Comparison of ENCODE assay signal across 15 cellular contexts in genomic region chr5:102811962-102812361, GRCh38. TPM values are rescaled to one million over a fixed set of nuclear protein-coding genes. Genes with fewer than 3 reads are reported as not detected.
DNase-seq lines count a peak whose midpoint lies in the region; ATAC-seq, FAIRE-seq and TF ChIP-seq lines count a peak whose summit lies in the region.
"Had no signal": no experiment of that assay in that cellular context is flagged by ENCODE, and none has a peak within 500 bp of the region (broad histone marks: within the 10 kb centered on the region; RNA-seq: fewer than 3 reads in every experiment).

No MANE protein-coding gene starts in this region.

- CTCF ChIA-PET in GM12878 (lab: Yijun Ruan, JAX): interaction anchor here (1.2 to 1.3 kb wide), 2 partner anchors 8 to 14 kb away, joined by 3 to 4 read pairs; no protein-coding TSS in a partner anchor

- H3K4me1 ChIP-seq in GM12878 (ENCODE audit: control insufficient read depth, insufficient read depth, low read length) (peaks cover 6% of the 10 kb centered on the region; the same call in 1 of the 2 replicates), aorta (ENCODE audit: control insufficient read depth in 1 of 2, insufficient read depth in 2 of 2, low read length in 2 of 2) (peaks cover 5 to 8% of the 10 kb centered on the region in 2 donors)

- SMC1A ChIA-PET in GM12878 (lab: Charles Lee; ENCODE audit: uncharacterized antibody, unreplicated experiment): interaction anchor here (0.7 kb wide), 1 partner anchor 107 kb away, joined by 4 read pairs; no protein-coding TSS in a partner anchor

- POLR2A ChIA-PET in GM12878 (lab: Charles Lee): no interaction called here

- no peaks in the 10 kb centered on the region for H4K20me1 ChIP-seq in GM12878 (ENCODE audit: control insufficient read depth, insufficient read depth)

- TF ChIP-seq EP300 in GM12878 (IDR thresholded peaks at IDR 0.05; ENCODE audit: borderline replicate concordance in 1 of 2, control insufficient read depth in 1 of 2, low read depth in 2 of 2, low read length in 2 of 2): no peak

- no peak overlapping the region for H3K4me3 Mint-ChIP-seq in stimulated activated naive B cell treated with anti-CD40 and anti-IgM and Interleukin-4, amounts not matched to agents 10 μg/mL and 1 μg/mL and 100 μg/mL, for 72 hours

- in situ Hi-C loops in GM12878 (cut with MboI): no loop called here

- no peaks in the 10 kb centered on the region for H3K27me3 ChIP-seq in GM12878 (replicated peaks in 1 of 2; ENCODE audit: control insufficient read depth in 2 of 2, insufficient read depth in 2 of 2, low read length in 1 of 2)
- no peaks in the 10 kb centered on the region for H3K27me3 ChIP-seq in aorta (ENCODE audit: control insufficient read depth in 1 of 2, insufficient read depth in 2 of 2, low read length in 1 of 2)
- H3K27me3 ChIP-seq: Peyer's patch, transverse colon had no signal

- H3K27ac Mint-ChIP-seq in stimulated activated naive B cell treated with anti-CD40 and anti-IgM and Interleukin-4, amounts not matched to agents 10 μg/mL and 1 μg/mL and 100 μg/mL, for 72 hours: no peak overlapping the region

- H3K36me3 Mint-ChIP-seq in stimulated activated naive B cell treated with anti-CD40 and anti-IgM and Interleukin-4, amounts not matched to agents 10 μg/mL and 1 μg/mL and 100 μg/mL, for 72 hours: no peaks in the 10 kb centered on the region

- H3K36me3 ChIP-seq in GM12878 (ENCODE audit: control insufficient read depth in 2 of 2, insufficient read depth in 2 of 2, low read length in 1 of 2): no peaks in the 10 kb centered on the region; a peak in 1 of 4 replicates
- no peaks in the 10 kb centered on the region for H3K36me3 ChIP-seq in aorta (ENCODE audit: control insufficient read depth in 1 of 2, insufficient read depth in 2 of 2, low read length in 1 of 2)
- H3K36me3 ChIP-seq: lower lobe of right lung, Peyer's patch, transverse colon had no signal

- DNase-seq in NCI-H510A treated with DMSO at 0.1 percent for 48 hours (lab: John Stamatoyannopoulos, UW): peak; percentile 28
- no peak for DNase-seq in NCI-H510A (lab: John Stamatoyannopoulos, UW)
- peak; percentile 44 for DNase-seq in NCI-H1694 treated with DMSO at 0.1 percent for 48 hours (lab: John Stamatoyannopoulos, UW)
- DNase-seq in GM12878 (ENCODE audit: low read depth, low spot score): no peak
- DNase-seq in stimulated activated naive B cell treated with anti-CD40 and anti-IgM and Interleukin-4, amounts not matched to agents 10 μg/mL and 1 μg/mL and 100 μg/mL, for 72 hours: no peak
- DNase-seq in KG1 (lab: John Stamatoyannopoulos, UW): no peak
- DNase-seq in aorta: no peak
- DNase-seq: 8988T; activated CD8-positive, alpha-beta memory T cell treated with anti-CD3 and anti-CD28 coated beads, Interleukin-2, amount 50 U/mL, for 4 hours; effector CD8-positive, alpha-beta T cell; lower lobe of right lung; Peyer's patch; stimulated activated CD4-positive, alpha-beta T cell treated with anti-CD3 and anti-CD28 coated beads, Interleukin-15, amount 100 ng/mL, for 24 hours; transverse colon had no signal

- no peaks in the 10 kb centered on the region for H3K27me3 Mint-ChIP-seq in stimulated activated naive B cell treated with anti-CD40 and anti-IgM and Interleukin-4, amounts not matched to agents 10 μg/mL and 1 μg/mL and 100 μg/mL, for 72 hours

- no peak for TF ChIP-seq RAD21 in GM12878 (IDR thresholded peaks at IDR 0.05; ENCODE audit: insufficient read depth, low read depth, low read length)

- no TSS peak for BruUV-seq in GM12878 (replicated peaks; lab: Mats Ljungman, UMichigan)

- RAD21 ChIA-PET in GM12878 (lab: Charles Lee; ENCODE audit: unreplicated experiment): interaction anchor here (0.5 to 1.4 kb wide), 3 partner anchors 13 to 54 kb away, joined by 3 to 6 read pairs (median 4); no protein-coding TSS in a partner anchor

- H3K9me3 ChIP-seq in GM12878 (replicated peaks; ENCODE audit: control insufficient read depth, insufficient read depth, low read length): no peaks in the 10 kb centered on the region
- H3K9me3 ChIP-seq in aorta (ENCODE audit: control insufficient read depth, low read length): no peaks in the 10 kb centered on the region
- H3K9me3 ChIP-seq: lower lobe of right lung, Peyer's patch, transverse colon had no signal

- H3K9ac ChIP-seq in GM12878 (ENCODE audit: control insufficient read depth, insufficient read depth, low read length): no peak overlapping the region

- no peak overlapping the region for H2AFZ ChIP-seq in GM12878 (ENCODE audit: control insufficient read depth, low read depth, low read length)

- FAIRE-seq in GM12878 (lab: Jason Lieb, UNC): no peak

- intact Hi-C loops in GM12878 (cut with micrococcal nuclease; ENCODE audit: unreplicated experiment): no loop called here
- intact Hi-C loops in aorta (cut with DNase I): no loop called here

- no peak overlapping the region for H3K4me3 ChIP-seq in GM12878
- H3K4me3 ChIP-seq in aorta (ENCODE audit: low read length in 2 of 2): no peak overlapping the region
- H3K4me3 ChIP-seq: lower lobe of right lung, Peyer's patch, transverse colon had no signal

- TF ChIP-seq CTCF in GM12878 (IDR thresholded peaks at IDR 0.05 in 2 of 3, conservative IDR thresholded peaks at IDR 0.05 in 1 of 3; ENCODE audit: control insufficient read depth in 2 of 3, extremely low read depth in 1 of 3, insufficient read depth in 1 of 3, low read depth in 3 of 3, low read length in 3 of 3): no peak

- H3K9me3 Mint-ChIP-seq in stimulated activated naive B cell treated with anti-CD40 and anti-IgM and Interleukin-4, amounts not matched to agents 10 μg/mL and 1 μg/mL and 100 μg/mL, for 72 hours: no peaks in the 10 kb centered on the region

- 50% methylated on average over 2 of the region's 2 CpGs for WGBS in GM12878 (ENCODE audit: insufficient coverage, insufficient replicate concordance, low lambda C conversion rate, missing lambda C conversion rate)
- WGBS in aorta, 2 donors: 48 to 50% methylated on average over 2 of the region's 2 CpGs

- H3K4me1 Mint-ChIP-seq in stimulated activated naive B cell treated with anti-CD40 and anti-IgM and Interleukin-4, amounts not matched to agents 10 μg/mL and 1 μg/mL and 100 μg/mL, for 72 hours: peaks cover 11 to 15% of the 10 kb centered on the region in 2 donors

- no peaks in the 10 kb centered on the region; the same call in 1 of the 2 replicates for H3K79me2 ChIP-seq in GM12878 (ENCODE audit: control insufficient read depth, insufficient read depth, low read length)

- no peak for TF ChIP-seq POLR2A in GM12878 (IDR thresholded peaks at IDR 0.05; ENCODE audit: low read depth, low read length)

- H3K4me2 ChIP-seq in GM12878 (ENCODE audit: control insufficient read depth, insufficient read depth): no peak overlapping the region

- peak; percentile 21; the same call in 2 of the 3 replicates for ATAC-seq in GM12878
- peak; percentile 57 to 62 for ATAC-seq in stimulated activated naive B cell treated with anti-CD40 and anti-IgM and Interleukin-4, amounts not matched to agents 10 μg/mL and 1 μg/mL and 100 μg/mL, for 72 hours (replicated peaks)
- no peak for ATAC-seq in GM19455 (IDR thresholded peaks at IDR 0.05; ENCODE audit: unreplicated experiment)
- no peak for ATAC-seq in aorta (ENCODE audit: low FRiP score)
- ATAC-seq: lower lobe of right lung had no signal

- no peak overlapping the region for H3K27ac ChIP-seq in GM12878 (ENCODE audit: control insufficient read depth, insufficient read depth)
- H3K27ac ChIP-seq in aorta (ENCODE audit: low read depth in 1 of 2, low read length in 2 of 2): no peak overlapping the region
- H3K27ac ChIP-seq: lower lobe of right lung, Peyer's patch, transverse colon had no signal

TF ChIP-seq in GM12878, 131 proteins besides CTCF, POLR2A, EP300 and RAD21 (continues in another document):
- TF ChIP-seq TCF7 (IDR thresholded peaks at IDR 0.05; ENCODE audit: borderline replicate concordance) (no peak), SKIL (IDR thresholded peaks at IDR 0.05; ENCODE audit: low read depth, poor library complexity, severe bottlenecking) (no peak), NFXL1 (IDR thresholded peaks at IDR 0.05; ENCODE audit: borderline replicate concordance) (no peak)

RNA-seq across cellular contexts. Expression of gene PAM, which starts 56.9 kb away (rescaled TPM):
- 281 and 287 TPM in 2 replicates for total RNA-seq in GM12878 (2013; cell fraction: nucleolus; rRNA removed)
- total RNA-seq in GM12878 (2014; rRNA removed): 15.0 and 15.5 TPM in 2 replicates
- total RNA-seq in GM12878 (2014; rRNA removed; fragmentation: Illumina TruSeq; extraction: Trizol): 15.9 and 18.0 TPM in 2 replicates
- 21.3 and 23.0 TPM in 2 replicates for total RNA-seq in GM12878 (2021)
- 24.4 TPM for polyA plus RNA-seq in GM12878 (2011; ENCODE audit: low read depth)
- polyA plus RNA-seq in GM12878 (2011; rRNA removed): 72.5 and 103 TPM in 2 replicates
- polyA plus RNA-seq in GM12878 (2011; cell fraction: cytosol; rRNA removed): 23.6 and 31.0 TPM in 2 replicates
- 80.9 and 98.5 TPM in 2 replicates for polyA plus RNA-seq in GM12878 (2011; cell fraction: nucleus; rRNA removed)
- polyA plus RNA-seq in GM12878 (2012): 25.9 and 36.5 TPM in 2 replicates
- 15.8 and 22.1 TPM in 2 replicates for polyA plus RNA-seq in GM12878 (2014; fragmentation: Illumina TruSeq; extraction: Trizol)
- polyA plus RNA-seq in GM12878 (2014; fragmentation: Nextera tagmentation; extraction: Ambion mirVana): 1 to 10 TPM; 5.5 to 7.4 TPM
- 12.6 and 14.4 TPM in 2 replicates for polyA plus RNA-seq in GM12878 (2014; rRNA removed)
- 10 to 100 TPM; 13.2 to 16.1 TPM for polyA plus RNA-seq in GM12878 (2016; fragmentation: Nextera tagmentation; extraction: Ambion mirVana)
- 83.0 and 86.2 TPM in 2 replicates for polyA minus RNA-seq in GM12878 (2011; rRNA and poly(A)+ RNA removed)
- 16.5 and 23.9 TPM in 2 replicates for polyA minus RNA-seq in GM12878 (2011; cell fraction: cytosol; rRNA and poly(A)+ RNA removed)
- 165 and 182 TPM in 2 replicates for polyA minus RNA-seq in GM12878 (2011; cell fraction: nucleus; rRNA and poly(A)+ RNA removed)
- total RNA-seq in aorta: 100 to 1,000 TPM; 711 to 787 TPM
- polyA plus RNA-seq in aorta: 100 to 1,000 TPM; 382 to 528 TPM

Comparison
In these comparisons a context has a peak if more than half of its experiments do, and no peak if none do; other contexts are left out.
1. DNase-seq: peak in NCI-H510A treated with DMSO at 0.1 percent for 48 hours (single experiment) and NCI-H1694 treated with DMSO at 0.1 percent for 48 hours (single experiment); none in NCI-H510A (single experiment), GM12878 (single experiment), stimulated activated naive B cell treated with anti-CD40 and anti-IgM and Interleukin-4, amounts not matched to agents 10 μg/mL and 1 μg/mL and 100 μg/mL, for 72 hours (single experiment), KG1 (single experiment) and aorta (0 of 2).
2. ATAC-seq: peak in GM12878 (single experiment) and stimulated activated naive B cell treated with anti-CD40 and anti-IgM and Interleukin-4, amounts not matched to agents 10 μg/mL and 1 μg/mL and 100 μg/mL, for 72 hours (2 of 2); none in GM19455 (single experiment) and aorta (single experiment).